ENCODE assay signal across 8 cellular contexts in the genomic region with DNA sequence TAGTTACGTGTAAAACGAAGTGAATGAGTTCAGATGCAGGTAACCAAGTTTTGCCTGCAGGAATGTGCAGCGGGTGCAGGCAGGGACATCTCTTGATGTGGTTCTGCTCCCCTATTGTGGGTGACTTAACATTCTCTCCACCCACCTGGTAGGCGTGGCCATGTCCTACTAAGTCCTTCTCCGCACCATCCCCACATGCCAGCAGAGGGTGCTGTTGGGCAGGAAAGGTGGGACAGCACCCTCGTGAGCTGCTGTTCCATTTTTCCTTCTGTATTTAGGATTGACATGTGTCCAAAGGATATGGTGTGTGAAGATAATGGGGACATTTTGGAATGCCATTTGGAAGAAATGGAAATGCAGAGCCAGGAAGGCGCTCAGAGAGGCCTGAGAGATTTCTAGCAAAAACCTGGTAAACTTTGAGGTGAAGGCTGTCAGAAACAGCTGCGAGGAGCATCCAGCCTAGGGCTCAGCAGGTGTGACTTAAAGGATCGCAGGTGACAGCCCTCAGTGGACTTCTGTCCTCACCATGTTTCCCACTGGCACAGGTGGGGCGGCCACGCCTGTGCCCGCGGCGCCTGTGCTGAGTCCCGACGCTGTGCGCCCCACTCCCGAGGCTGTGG. TPM values are rescaled to one million over a fixed set of nuclear protein-coding genes. Genes with fewer than 3 reads are reported as not detected.
DNase-seq lines count a peak whose midpoint lies in the region; ATAC-seq and TF ChIP-seq lines count a peak whose summit lies in the region.

No MANE protein-coding gene starts in this region.

- peak; percentile 97 for ATAC-seq in CD4-positive, alpha-beta T cell (ENCODE audit: poor library complexity)
- ATAC-seq in GM19452 (IDR thresholded peaks at IDR 0.05; ENCODE audit: unreplicated experiment) (peak; percentile 93), HG03571 (IDR thresholded peaks at IDR 0.05; ENCODE audit: unreplicated experiment) (peak; percentile 98), lower lobe of right lung (peak; percentile 97)

- no peaks in the 10 kb centered on the region for H3K36me3 Mint-ChIP-seq in CD4-positive, alpha-beta T cell (ENCODE audit: low read depth)
- no peaks in the 10 kb centered on the region for H3K36me3 Mint-ChIP-seq in activated CD4-positive, alpha-beta memory T cell treated with anti-CD3 and anti-CD28 coated beads, Interleukin-2, amount 10 ng/mL, durations not matched to agents 7 days and 5 days (ENCODE audit: low read depth)

- peaks cover 52% of the 10 kb centered on the region for H3K27me3 Mint-ChIP-seq in CD4-positive, alpha-beta T cell
- peaks cover 34% of the 10 kb centered on the region for H3K27me3 Mint-ChIP-seq in activated CD4-positive, alpha-beta memory T cell treated with anti-CD3 and anti-CD28 coated beads, Interleukin-2, amount 10 ng/mL, durations not matched to agents 7 days and 5 days

- intact Hi-C loops in CD4-positive, alpha-beta T cell (cut with DNase I, micrococcal nuclease) = loop anchor here (1.0 to 10.0 kb wide), 10 partner anchors 27 to 620 kb away; a partner anchor contains a TSS
- intact Hi-C loops in lower lobe of right lung (cut with DNase I) = no loop called here

- no peak overlapping the region for H3K27ac ChIP-seq in CD4-positive, alpha-beta T cell (ENCODE audit: low read depth, low read length)
- H3K27ac ChIP-seq in lower lobe of right lung = peak overlapping the region; percentile 73

- H3K9me3 ChIP-seq in CD4-positive, alpha-beta T cell (ENCODE audit: control insufficient read depth, low read length) = no peaks in the 10 kb centered on the region
- H3K9me3 ChIP-seq in lower lobe of right lung = no peaks in the 10 kb centered on the region

- H3K4me3 ChIP-seq in lower lobe of right lung = peak overlapping the region; percentile 65

- H3K36me3 ChIP-seq in lower lobe of right lung = no peaks in the 10 kb centered on the region

- no peak overlapping the region for H3K27ac Mint-ChIP-seq in CD4-positive, alpha-beta T cell
- no peak overlapping the region for H3K27ac Mint-ChIP-seq in activated CD4-positive, alpha-beta memory T cell treated with anti-CD3 and anti-CD28 coated beads, Interleukin-2, amount 10 ng/mL, durations not matched to agents 7 days and 5 days

- peak; percentile 89 to 98 (median 94) for DNase-seq in CD4-positive, alpha-beta T cell
- DNase-seq in NCI-H82 (lab: John Stamatoyannopoulos, UW) (peak; percentile 99), lower lobe of right lung (peak; percentile 98)
- peak; percentile 94 for DNase-seq in activated CD4-positive, alpha-beta memory T cell treated with anti-CD3 and anti-CD28 coated beads, Interleukin-2, amount 10 ng/mL, durations not matched to agents 7 days and 5 days
- peak; percentile 95 for DNase-seq in effector CD4-positive, alpha-beta T cell
- peak; percentile 98 to 99 for DNase-seq in stimulated activated CD4-positive, alpha-beta T cell treated with anti-CD3 and anti-CD28 coated beads, Interleukin-4, amount 100 ng/mL, for 48 hours (ENCODE audit: low read depth in 2 of 2)

- POLR2A ChIA-PET in CD4-positive, alpha-beta T cell (lab: Charles Lee) = interaction anchor here (1.4 to 2.3 kb wide), 2 partner anchors 26 to 267 kb away, joined by 8 to 15 read pairs; a partner anchor contains a TSS
- POLR2A ChIA-PET in activated CD4-positive, alpha-beta memory T cell treated with anti-CD3 and anti-CD28 coated beads, Interleukin-2, amount 10 ng/mL, durations not matched to agents 7 days and 5 days (lab: Charles Lee) = interaction anchor here (0.8 to 1.2 kb wide), 2 partner anchors 267 to 296 kb away, joined by 3 to 4 read pairs; a partner anchor contains a TSS

- TF ChIP-seq CTCF in CD4-positive, alpha-beta T cell (IDR thresholded peaks at IDR 0.05) = peak; percentile 97
- TF ChIP-seq CTCF in lower lobe of right lung (IDR thresholded peaks at IDR 0.05) = peak; percentile 98

- peaks cover 6% of the 10 kb centered on the region for H3K4me1 ChIP-seq in lower lobe of right lung

- H3K27me3 ChIP-seq in CD4-positive, alpha-beta T cell (ENCODE audit: control insufficient read depth, insufficient read depth, low read length) = peaks cover 7% of the 10 kb centered on the region
- H3K27me3 ChIP-seq in lower lobe of right lung (ENCODE audit: low read depth) = peaks cover 4% of the 10 kb centered on the region

- H3K9me3 Mint-ChIP-seq in CD4-positive, alpha-beta T cell = no peaks in the 10 kb centered on the region
- H3K9me3 Mint-ChIP-seq in activated CD4-positive, alpha-beta memory T cell treated with anti-CD3 and anti-CD28 coated beads, Interleukin-2, amount 10 ng/mL, durations not matched to agents 7 days and 5 days = no peaks in the 10 kb centered on the region

- CTCF ChIA-PET in CD4-positive, alpha-beta T cell (lab: Charles Lee) = interaction anchor here (0.6 to 1.4 kb wide), 7 partner anchors 22 to 454 kb away, joined by 3 to 6 read pairs (median 5); no protein-coding TSS in a partner anchor
- CTCF ChIA-PET in activated CD4-positive, alpha-beta memory T cell treated with anti-CD3 and anti-CD28 coated beads, Interleukin-2, amount 10 ng/mL, durations not matched to agents 7 days and 5 days (lab: Charles Lee) = interaction anchor here (0.7 to 3.1 kb wide), 11 partner anchors 15 to 620 kb away, joined by 3 to 35 read pairs (median 4); no protein-coding TSS in a partner anchor

- H3K4me3 Mint-ChIP-seq in CD4-positive, alpha-beta T cell = peak overlapping the region; percentile 90
- peak overlapping the region; percentile 73 for H3K4me3 Mint-ChIP-seq in activated CD4-positive, alpha-beta memory T cell treated with anti-CD3 and anti-CD28 coated beads, Interleukin-2, amount 10 ng/mL, durations not matched to agents 7 days and 5 days

- peaks cover 6% of the 10 kb centered on the region for H3K4me1 Mint-ChIP-seq in CD4-positive, alpha-beta T cell (ENCODE audit: low read depth)
- H3K4me1 Mint-ChIP-seq in activated CD4-positive, alpha-beta memory T cell treated with anti-CD3 and anti-CD28 coated beads, Interleukin-2, amount 10 ng/mL, durations not matched to agents 7 days and 5 days = peaks cover 4% of the 10 kb centered on the region

RNA-seq across cellular contexts. Expression of a gene that starts 26.2 kb away (rescaled TPM):
- 10 to 100 TPM; 13.0 to 13.5 TPM for total RNA-seq in CD4-positive, alpha-beta T cell
- total RNA-seq in activated CD4-positive, alpha-beta memory T cell treated with anti-CD3 and anti-CD28 coated beads, Interleukin-2, amount 10 ng/mL, durations not matched to agents 7 days and 5 days = under 1 TPM; 0.33 to 0.86 TPM
- 42.4 TPM for total RNA-seq in lower lobe of right lung

Comparison
In these comparisons a context has a peak if more than half of its experiments do, and no peak if none do; other contexts are left out.
1. RNA of a gene that starts 26.2 kb away (total RNA-seq): 42.4 TPM in lower lobe of right lung (single experiment) and 13.0 to 13.5 TPM in CD4-positive, alpha-beta T cell; 0.33 to 0.86 TPM in activated CD4-positive, alpha-beta memory T cell treated with anti-CD3 and anti-CD28 coated beads, Interleukin-2, amount 10 ng/mL, durations not matched to agents 7 days and 5 days; every median in the first group is over 4 times any median in the second.
2. Peak in every context shown above with its lines, with median percentiles within 50 percentile points of each other: ATAC-seq and DNase-seq.